In genomic region chr2:10194021-10194820, GRCh38 we compare ENCODE assay signal across 20 cellular contexts.
DNase-seq lines count a peak whose midpoint lies in the region; ATAC-seq and TF ChIP-seq lines count a peak whose summit lies in the region.
"Had no signal": no experiment of that assay in that cellular context is flagged by ENCODE, and none has a peak within 500 bp of the region (broad histone marks: within the 10 kb centered on the region; RNA-seq: fewer than 3 reads in every experiment).

No MANE protein-coding gene starts in this region.

- ATAC-seq in GM19463 (IDR thresholded peaks at IDR 0.05; ENCODE audit: unreplicated experiment): no peak
- ATAC-seq: activated CD4-positive, CD25-positive, alpha-beta regulatory T cell treated with anti-CD3 and anti-CD28 coated beads, Interleukin-2, amount 50 U/mL, for 24 hours; left lobe of liver had no signal

- peaks cover 3% of the 10 kb centered on the region for H3K27me3 ChIP-seq in adipocyte (replicated peaks; ENCODE audit: control insufficient read depth, insufficient read depth, low read length)
- H3K27me3 ChIP-seq: tibial artery had no signal

- DNase-seq in EL: peak; percentile 38
- peak; percentile 22 for DNase-seq in adipocyte (ENCODE audit: low read depth)
- peak; percentile 23 for DNase-seq in fibroblast of the aortic adventitia (ENCODE audit: low read depth)
- peak; percentile 27 for DNase-seq in stromal cell of bone marrow (ENCODE audit: low read depth)
- DNase-seq in midbrain (lab: John Stamatoyannopoulos, UW): no peak
- DNase-seq in NCI-H2081 treated with DMSO at 0.1 percent for 48 hours (lab: John Stamatoyannopoulos, UW): no peak
- DNase-seq in 8988T: no peak
- DNase-seq: activated gamma-delta T cell; CD4-positive, alpha-beta T cell; DMS79 treated with DMSO at 0.1 percent for 48 hours; erythroblast; NCI-H146; NCI-H345; T-helper 1 cell; tibial artery had no signal

- no peaks in the 10 kb centered on the region for H3K9me3 ChIP-seq in adipocyte (ENCODE audit: control insufficient read depth, low read length)

- TF ChIP-seq CTCF in fibroblast of the aortic adventitia (IDR thresholded peaks at IDR 0.05; ENCODE audit: insufficient read depth, low read length): no peak

- peaks cover 9% of the 10 kb centered on the region for H3K4me1 ChIP-seq in adipocyte (ENCODE audit: control insufficient read depth, insufficient read depth, low read length)
- H3K4me1 ChIP-seq: parathyroid adenoma, tibial artery had no signal

- no peak overlapping the region for H3K9ac ChIP-seq in adipocyte (ENCODE audit: low read length)
- H3K9ac ChIP-seq: parathyroid adenoma had no signal

- no peak overlapping the region for H3K4me3 ChIP-seq in adipocyte (ENCODE audit: low read length)
- H3K4me3 ChIP-seq in fibroblast of the aortic adventitia (ENCODE audit: low read depth, low read length): no peak overlapping the region
- H3K4me3 ChIP-seq: smooth muscle cell, tibial artery had no signal

- no peaks in the 10 kb centered on the region for H3K36me3 ChIP-seq in adipocyte (ENCODE audit: control insufficient read depth, insufficient read depth, low read length, severe bottlenecking)
- H3K36me3 ChIP-seq: tibial artery had no signal

Comparison
In these comparisons a context has a peak if more than half of its experiments do, and no peak if none do; other contexts are left out.
1. DNase-seq: peak in EL (single experiment), adipocyte (single experiment), fibroblast of the aortic adventitia (single experiment) and stromal cell of bone marrow (single experiment); none in midbrain (single experiment), NCI-H2081 treated with DMSO at 0.1 percent for 48 hours (single experiment) and 8988T (single experiment).